11 cellular contexts compared by ENCODE assay signal in the genomic region with DNA sequence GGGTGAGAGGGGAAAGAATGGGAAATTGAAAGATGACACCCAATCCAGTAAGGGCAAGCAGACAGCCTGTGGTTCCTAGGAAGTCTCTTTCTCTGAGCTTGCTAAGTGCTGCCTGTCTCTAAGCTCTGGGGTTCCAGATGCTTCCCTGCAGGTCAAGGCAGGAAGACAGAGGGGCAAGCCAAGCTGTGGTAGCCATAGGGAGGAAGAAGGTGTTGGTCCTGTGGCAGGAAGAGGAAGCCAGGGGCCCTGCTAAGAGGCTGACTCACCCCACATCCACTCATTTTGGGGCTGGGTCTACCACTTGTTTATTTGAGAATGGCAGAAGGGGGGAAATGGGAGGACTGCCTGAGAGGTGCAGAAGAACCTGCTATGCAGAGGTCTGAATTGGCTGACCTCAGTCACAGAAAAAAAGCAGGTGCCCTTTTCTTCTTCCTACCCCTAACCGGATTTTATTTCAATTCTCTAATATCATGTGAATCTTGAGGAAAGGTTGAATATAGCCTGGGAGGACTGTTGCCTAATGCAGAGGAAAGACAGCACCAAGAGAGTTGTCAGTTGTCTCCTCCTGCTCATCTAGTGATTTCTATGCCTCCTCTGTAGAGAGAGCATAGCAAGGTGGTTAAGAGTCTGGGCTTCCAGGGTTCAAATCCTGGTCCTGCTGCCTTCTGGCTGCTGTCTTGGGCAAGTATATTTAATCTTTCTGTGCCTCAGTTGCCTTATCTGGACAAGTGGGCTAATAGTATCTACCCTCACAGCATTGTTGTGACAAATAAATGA. TPM values are rescaled to one million over a fixed set of nuclear protein-coding genes. Genes with fewer than 3 reads are reported as not detected.
DNase-seq lines count a peak whose midpoint lies in the region; TF ChIP-seq lines count a peak whose summit lies in the region.
"Had no signal": no experiment of that assay in that cellular context is flagged by ENCODE, and none has a peak within 500 bp of the region (broad histone marks: within the 10 kb centered on the region; RNA-seq: fewer than 3 reads in every experiment).

No MANE protein-coding gene starts in this region.

- H3K9me3 ChIP-seq in mesenchymal stem cell (ENCODE audit: control insufficient read depth, low read length) (no peaks in the 10 kb centered on the region), vagina (no peaks in the 10 kb centered on the region)

- TF ChIP-seq POLR2A in vagina (IDR thresholded peaks at IDR 0.05): no peak

- TF ChIP-seq CTCF in vagina (IDR thresholded peaks at IDR 0.05): no peak

- no peaks in the 10 kb centered on the region for H3K79me1 ChIP-seq in mesenchymal stem cell (replicated peaks; ENCODE audit: low read length, poor library complexity, severe bottlenecking)

- H3K23ac ChIP-seq in mesenchymal stem cell (ENCODE audit: low read length in 2 of 2): no peak overlapping the region

- no peak overlapping the region for H2BK5ac ChIP-seq in mesenchymal stem cell (ENCODE audit: low read depth, low read length, poor library complexity, severe bottlenecking)

- H3K4me1 ChIP-seq in mesenchymal stem cell (ENCODE audit: control insufficient read depth, insufficient read depth, low read depth, low read length): peaks cover 10% of the 10 kb centered on the region
- peaks cover 37% of the 10 kb centered on the region for H3K4me1 ChIP-seq in vagina

- H3K4ac ChIP-seq in mesenchymal stem cell (ENCODE audit: low read depth in 1 of 2, low read length in 2 of 2): no peak overlapping the region

- DNase-seq in stimulated activated CD4-positive, alpha-beta T cell treated with anti-CD3 and anti-CD28 coated beads, Interleukin-2, amount 100 ng/mL, for 24 hours: peak; percentile 32
- no peak for DNase-seq in stimulated activated CD4-positive, alpha-beta T cell treated with anti-CD3 and anti-CD28 coated beads, Interleukin-4, amount 100 ng/mL, for 1 hour
- peak; percentile 22 for DNase-seq in activated T-cell treated with anti-CD3 and anti-CD28 coated beads, Interleukin-2, amount 50 U/mL, for 1 hour
- DNase-seq in mesenchymal stem cell: no peak
- no peak for DNase-seq in vagina (ENCODE audit: extremely low spot score in 2 of 2)
- no peak for DNase-seq in inferior parietal cortex (ENCODE audit: extremely low spot score)
- DNase-seq in HPDE6-E6E7 (ENCODE audit: extremely low spot score): no peak
- no peak for DNase-seq in MV-4-11 (lab: John Stamatoyannopoulos, UW)
- DNase-seq: HFFc6, NCI-H510A treated with DMSO at 0.1 percent for 48 hours, T1000 had no signal

- H3K14ac ChIP-seq in mesenchymal stem cell (ENCODE audit: low read length in 2 of 2): peak overlapping the region in 1 of 2 experiments; percentile 46

- peak overlapping the region in 1 of 2 experiments; percentile 37 for H2BK12ac ChIP-seq in mesenchymal stem cell (ENCODE audit: low read length in 2 of 2)

- no peak overlapping the region for H2BK120ac ChIP-seq in mesenchymal stem cell (ENCODE audit: low read depth, low read length)

- intact Hi-C loops in vagina (cut with DNase I): no loop called here

- H3K27ac ChIP-seq in mesenchymal stem cell (ENCODE audit: low read length, poor library complexity, severe bottlenecking): no peak overlapping the region
- H3K27ac ChIP-seq in vagina: peak overlapping the region; percentile 34

- no peak overlapping the region for H3K4me2 ChIP-seq in mesenchymal stem cell (ENCODE audit: low read length, poor library complexity, severe bottlenecking)

- no peak overlapping the region for H4K8ac ChIP-seq in mesenchymal stem cell (ENCODE audit: low read length)

- WGBS in mesenchymal stem cell: no CpG with 5 or more reads among the region's 1 CpG

- H3K18ac ChIP-seq in mesenchymal stem cell (ENCODE audit: low read depth in 1 of 2, low read length in 2 of 2): peak overlapping the region in 1 of 2 experiments; percentile 7

- H3K36me3 ChIP-seq in mesenchymal stem cell (ENCODE audit: control insufficient read depth in 1 of 2, insufficient read depth in 2 of 2, low read depth in 1 of 2, low read length in 2 of 2): peaks cover 0 to 3% of the 10 kb centered on the region in 2 experiments
- peaks cover 0 to 9% of the 10 kb centered on the region in 2 donors for H3K36me3 ChIP-seq in vagina

- H3K9ac ChIP-seq in mesenchymal stem cell (ENCODE audit: low read length): no peak overlapping the region

- H2BK15ac ChIP-seq in mesenchymal stem cell (ENCODE audit: low read depth, poor library complexity, severe bottlenecking): peak overlapping the region; percentile 33

- no peak overlapping the region for H4K91ac ChIP-seq in mesenchymal stem cell (ENCODE audit: low read length)

- H3K27me3 ChIP-seq in mesenchymal stem cell (ENCODE audit: control insufficient read depth in 1 of 2, insufficient read depth in 1 of 2, low read length in 2 of 2): peaks cover 8 to 58% of the 10 kb centered on the region in 2 experiments
- H3K27me3 ChIP-seq in vagina: no peaks in the 10 kb centered on the region

- H3K4me3 ChIP-seq in mesenchymal stem cell (ENCODE audit: insufficient read depth in 1 of 2, low read depth in 1 of 2, low read length in 2 of 2) (no peak overlapping the region), vagina (no peak overlapping the region)

- no peak overlapping the region for H2AFZ ChIP-seq in mesenchymal stem cell (ENCODE audit: low read depth, low read length)

- H2AK5ac ChIP-seq in mesenchymal stem cell (ENCODE audit: low read length, severe bottlenecking): no peak overlapping the region

RNA-seq across cellular contexts. Expression of a gene that starts 27.4 kb away (rescaled TPM):
- polyA plus RNA-seq in mesenchymal stem cell (2013, experiment 1 of 2): 11.9 TPM
- 11.5 TPM for polyA plus RNA-seq in mesenchymal stem cell (2013, experiment 2 of 2)
- total RNA-seq in vagina: 112 TPM
- total RNA-seq: HFFc6 had no signal

Comparison
In these comparisons a context has a peak if more than half of its experiments do, and no peak if none do; other contexts are left out.
1. DNase-seq: peak in stimulated activated CD4-positive, alpha-beta T cell treated with anti-CD3 and anti-CD28 coated beads, Interleukin-2, amount 100 ng/mL, for 24 hours (2 of 2) and activated T-cell treated with anti-CD3 and anti-CD28 coated beads, Interleukin-2, amount 50 U/mL, for 1 hour (single experiment); none in stimulated activated CD4-positive, alpha-beta T cell treated with anti-CD3 and anti-CD28 coated beads, Interleukin-4, amount 100 ng/mL, for 1 hour (single experiment), mesenchymal stem cell (single experiment), vagina (0 of 2), inferior parietal cortex (single experiment), HPDE6-E6E7 (single experiment) and MV-4-11 (single experiment).